Comparison of ENCODE assay signal across 1 cellular context in the genomic region with DNA sequence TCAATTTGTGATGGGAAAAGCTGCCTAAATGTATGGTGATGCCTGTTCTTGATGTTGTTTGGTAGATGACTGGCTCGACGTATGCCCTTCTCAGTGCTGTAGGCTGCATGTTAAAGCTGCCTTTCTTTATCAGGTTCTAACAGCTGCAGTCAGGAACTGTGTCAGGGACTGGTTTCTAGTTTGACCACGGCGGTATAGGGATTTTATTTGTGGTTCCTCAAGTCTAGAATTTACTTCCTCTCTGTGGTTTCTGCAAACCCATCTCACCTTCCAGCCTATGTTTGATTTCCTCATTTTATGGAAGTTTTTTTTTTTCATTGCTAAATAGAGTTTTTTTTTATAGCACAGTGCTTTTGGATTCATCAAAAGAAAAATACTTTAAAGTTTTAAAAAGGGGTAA.
TF ChIP-seq lines count a peak whose summit lies in the region.

No MANE protein-coding gene starts in this region.

TF ChIP-seq in HepG2, 621 proteins besides CTCF, POLR2A, EP300 and RAD21 (continued from another document):
- TF ChIP-seq, protein P1, sequence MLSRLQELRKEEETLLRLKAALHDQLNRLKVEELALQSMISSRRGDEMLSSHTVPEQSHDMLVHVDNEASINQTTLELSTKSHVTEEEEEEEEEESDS (CRISPR knock-in tag; IDR thresholded peaks at IDR 0.05; ENCODE audit: borderline replicate concordance), result no peak
- TF ChIP-seq ZNF670 (CRISPR knock-in tag; IDR thresholded peaks at IDR 0.05; ENCODE audit: borderline replicate concordance) (no peak), NCOA2 (CRISPR knock-in tag; IDR thresholded peaks at IDR 0.05) (no peak), ZNF644 (CRISPR knock-in tag; IDR thresholded peaks at IDR 0.05; ENCODE audit: low read depth) (no peak), NFIC (IDR thresholded peaks at IDR 0.05; ENCODE audit: low read length) (0 out of 2 replicates have a peak, but pooled peaks have one; percentile 16), NR2C2 (CRISPR knock-in tag; IDR thresholded peaks at IDR 0.05; ENCODE audit: borderline replicate concordance) (no peak), HHEX (CRISPR knock-in tag; IDR thresholded peaks at IDR 0.05) (no peak), SP140L (CRISPR knock-in tag; IDR thresholded peaks at IDR 0.05; ENCODE audit: borderline replicate concordance) (no peak), ZNF350 (CRISPR knock-in tag; IDR thresholded peaks at IDR 0.05; ENCODE audit: borderline replicate concordance, low read depth) (no peak), ZBTB38 (CRISPR knock-in tag; IDR thresholded peaks at IDR 0.05) (0 out of 2 replicates have a peak, but pooled peaks have one; percentile 60), ZNF652 (CRISPR knock-in tag; IDR thresholded peaks at IDR 0.05; ENCODE audit: borderline replicate concordance, low read depth) (no peak), SNAI1 (CRISPR knock-in tag; IDR thresholded peaks at IDR 0.05; ENCODE audit: borderline replicate concordance) (no peak), ZNF34 (CRISPR knock-in tag; IDR thresholded peaks at IDR 0.05; ENCODE audit: borderline replicate concordance) (no peak), JUND (CRISPR knock-in tag; IDR thresholded peaks at IDR 0.05) (no peak), ZNF354B (CRISPR knock-in tag; IDR thresholded peaks at IDR 0.05) (no peak), ZNF557 (CRISPR knock-in tag; IDR thresholded peaks at IDR 0.05) (no peak), NR1H2 (CRISPR knock-in tag; IDR thresholded peaks at IDR 0.05; ENCODE audit: borderline replicate concordance, low read depth) (no peak), CAMTA2 (CRISPR knock-in tag; IDR thresholded peaks at IDR 0.05; ENCODE audit: borderline replicate concordance) (no peak), KLF15 (CRISPR knock-in tag; IDR thresholded peaks at IDR 0.05; ENCODE audit: borderline replicate concordance) (no peak), ZNF607 (CRISPR knock-in tag; IDR thresholded peaks at IDR 0.05; ENCODE audit: borderline replicate concordance) (no peak), POLR2G (IDR thresholded peaks at IDR 0.05; ENCODE audit: low read depth, low read length) (0 out of 2 replicates have a peak, but pooled peaks have one; percentile 11), MZF1 (CRISPR knock-in tag; IDR thresholded peaks at IDR 0.05; ENCODE audit: borderline replicate concordance) (no peak), SUZ12 (IDR thresholded peaks at IDR 0.05; ENCODE audit: low read depth, low read length) (no peak)
- TF ChIP-seq, protein P2, sequence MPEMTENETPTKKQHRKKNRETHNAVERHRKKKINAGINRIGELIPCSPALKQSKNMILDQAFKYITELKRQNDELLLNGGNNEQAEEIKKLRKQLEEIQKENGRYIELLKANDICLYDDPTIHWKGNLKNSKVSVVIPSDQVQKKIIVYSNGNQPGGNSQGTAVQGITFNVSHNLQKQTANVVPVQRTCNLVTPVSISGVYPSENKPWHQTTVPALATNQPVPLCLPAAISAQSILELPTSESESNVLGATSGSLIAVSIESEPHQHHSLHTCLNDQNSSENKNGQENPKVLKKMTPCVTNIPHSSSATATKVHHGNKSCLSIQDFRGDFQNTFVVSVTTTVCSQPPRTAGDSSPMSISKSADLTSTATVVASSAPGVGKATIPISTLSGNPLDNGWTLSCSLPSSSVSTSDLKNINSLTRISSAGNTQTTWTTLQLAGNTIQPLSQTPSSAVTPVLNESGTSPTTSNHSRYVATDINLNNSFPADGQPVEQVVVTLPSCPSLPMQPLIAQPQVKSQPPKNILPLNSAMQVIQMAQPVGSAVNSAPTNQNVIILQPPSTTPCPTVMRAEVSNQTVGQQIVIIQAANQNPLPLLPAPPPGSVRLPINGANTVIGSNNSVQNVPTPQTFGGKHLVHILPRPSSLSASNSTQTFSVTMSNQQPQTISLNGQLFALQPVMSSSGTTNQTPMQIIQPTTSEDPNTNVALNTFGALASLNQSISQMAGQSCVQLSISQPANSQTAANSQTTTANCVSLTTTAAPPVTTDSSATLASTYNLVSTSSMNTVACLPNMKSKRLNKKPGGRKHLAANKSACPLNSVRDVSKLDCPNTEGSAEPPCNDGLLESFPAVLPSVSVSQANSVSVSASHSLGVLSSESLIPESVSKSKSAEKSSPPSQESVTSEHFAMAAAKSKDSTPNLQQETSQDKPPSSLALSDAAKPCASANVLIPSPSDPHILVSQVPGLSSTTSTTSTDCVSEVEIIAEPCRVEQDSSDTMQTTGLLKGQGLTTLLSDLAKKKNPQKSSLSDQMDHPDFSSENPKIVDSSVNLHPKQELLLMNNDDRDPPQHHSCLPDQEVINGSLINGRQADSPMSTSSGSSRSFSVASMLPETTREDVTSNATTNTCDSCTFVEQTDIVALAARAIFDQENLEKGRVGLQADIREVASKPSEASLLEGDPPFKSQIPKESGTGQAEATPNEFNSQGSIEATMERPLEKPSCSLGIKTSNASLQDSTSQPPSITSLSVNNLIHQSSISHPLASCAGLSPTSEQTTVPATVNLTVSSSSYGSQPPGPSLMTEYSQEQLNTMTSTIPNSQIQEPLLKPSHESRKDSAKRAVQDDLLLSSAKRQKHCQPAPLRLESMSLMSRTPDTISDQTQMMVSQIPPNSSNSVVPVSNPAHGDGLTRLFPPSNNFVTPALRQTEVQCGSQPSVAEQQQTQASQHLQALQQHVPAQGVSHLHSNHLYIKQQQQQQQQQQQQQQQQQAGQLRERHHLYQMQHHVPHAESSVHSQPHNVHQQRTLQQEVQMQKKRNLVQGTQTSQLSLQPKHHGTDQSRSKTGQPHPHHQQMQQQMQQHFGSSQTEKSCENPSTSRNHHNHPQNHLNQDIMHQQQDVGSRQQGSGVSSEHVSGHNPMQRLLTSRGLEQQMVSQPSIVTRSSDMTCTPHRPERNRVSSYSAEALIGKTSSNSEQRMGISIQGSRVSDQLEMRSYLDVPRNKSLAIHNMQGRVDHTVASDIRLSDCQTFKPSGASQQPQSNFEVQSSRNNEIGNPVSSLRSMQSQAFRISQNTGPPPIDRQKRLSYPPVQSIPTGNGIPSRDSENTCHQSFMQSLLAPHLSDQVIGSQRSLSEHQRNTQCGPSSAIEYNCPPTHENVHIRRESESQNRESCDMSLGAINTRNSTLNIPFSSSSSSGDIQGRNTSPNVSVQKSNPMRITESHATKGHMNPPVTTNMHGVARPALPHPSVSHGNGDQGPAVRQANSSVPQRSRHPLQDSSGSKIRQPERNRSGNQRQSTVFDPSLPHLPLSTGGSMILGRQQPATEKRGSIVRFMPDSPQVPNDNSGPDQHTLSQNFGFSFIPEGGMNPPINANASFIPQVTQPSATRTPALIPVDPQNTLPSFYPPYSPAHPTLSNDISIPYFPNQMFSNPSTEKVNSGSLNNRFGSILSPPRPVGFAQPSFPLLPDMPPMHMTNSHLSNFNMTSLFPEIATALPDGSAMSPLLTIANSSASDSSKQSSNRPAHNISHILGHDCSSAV (CRISPR knock-in tag; IDR thresholded peaks at IDR 0.05; ENCODE audit: borderline replicate concordance), result no peak
- TF ChIP-seq, protein P3, sequence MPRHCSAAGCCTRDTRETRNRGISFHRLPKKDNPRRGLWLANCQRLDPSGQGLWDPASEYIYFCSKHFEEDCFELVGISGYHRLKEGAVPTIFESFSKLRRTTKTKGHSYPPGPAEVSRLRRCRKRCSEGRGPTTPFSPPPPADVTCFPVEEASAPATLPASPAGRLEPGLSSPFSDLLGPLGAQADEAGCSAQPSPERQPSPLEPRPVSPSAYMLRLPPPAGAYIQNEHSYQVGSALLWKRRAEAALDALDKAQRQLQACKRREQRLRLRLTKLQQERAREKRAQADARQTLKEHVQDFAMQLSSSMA (CRISPR knock-in tag; IDR thresholded peaks at IDR 0.05), result no peak
- TF ChIP-seq, protein P4, sequence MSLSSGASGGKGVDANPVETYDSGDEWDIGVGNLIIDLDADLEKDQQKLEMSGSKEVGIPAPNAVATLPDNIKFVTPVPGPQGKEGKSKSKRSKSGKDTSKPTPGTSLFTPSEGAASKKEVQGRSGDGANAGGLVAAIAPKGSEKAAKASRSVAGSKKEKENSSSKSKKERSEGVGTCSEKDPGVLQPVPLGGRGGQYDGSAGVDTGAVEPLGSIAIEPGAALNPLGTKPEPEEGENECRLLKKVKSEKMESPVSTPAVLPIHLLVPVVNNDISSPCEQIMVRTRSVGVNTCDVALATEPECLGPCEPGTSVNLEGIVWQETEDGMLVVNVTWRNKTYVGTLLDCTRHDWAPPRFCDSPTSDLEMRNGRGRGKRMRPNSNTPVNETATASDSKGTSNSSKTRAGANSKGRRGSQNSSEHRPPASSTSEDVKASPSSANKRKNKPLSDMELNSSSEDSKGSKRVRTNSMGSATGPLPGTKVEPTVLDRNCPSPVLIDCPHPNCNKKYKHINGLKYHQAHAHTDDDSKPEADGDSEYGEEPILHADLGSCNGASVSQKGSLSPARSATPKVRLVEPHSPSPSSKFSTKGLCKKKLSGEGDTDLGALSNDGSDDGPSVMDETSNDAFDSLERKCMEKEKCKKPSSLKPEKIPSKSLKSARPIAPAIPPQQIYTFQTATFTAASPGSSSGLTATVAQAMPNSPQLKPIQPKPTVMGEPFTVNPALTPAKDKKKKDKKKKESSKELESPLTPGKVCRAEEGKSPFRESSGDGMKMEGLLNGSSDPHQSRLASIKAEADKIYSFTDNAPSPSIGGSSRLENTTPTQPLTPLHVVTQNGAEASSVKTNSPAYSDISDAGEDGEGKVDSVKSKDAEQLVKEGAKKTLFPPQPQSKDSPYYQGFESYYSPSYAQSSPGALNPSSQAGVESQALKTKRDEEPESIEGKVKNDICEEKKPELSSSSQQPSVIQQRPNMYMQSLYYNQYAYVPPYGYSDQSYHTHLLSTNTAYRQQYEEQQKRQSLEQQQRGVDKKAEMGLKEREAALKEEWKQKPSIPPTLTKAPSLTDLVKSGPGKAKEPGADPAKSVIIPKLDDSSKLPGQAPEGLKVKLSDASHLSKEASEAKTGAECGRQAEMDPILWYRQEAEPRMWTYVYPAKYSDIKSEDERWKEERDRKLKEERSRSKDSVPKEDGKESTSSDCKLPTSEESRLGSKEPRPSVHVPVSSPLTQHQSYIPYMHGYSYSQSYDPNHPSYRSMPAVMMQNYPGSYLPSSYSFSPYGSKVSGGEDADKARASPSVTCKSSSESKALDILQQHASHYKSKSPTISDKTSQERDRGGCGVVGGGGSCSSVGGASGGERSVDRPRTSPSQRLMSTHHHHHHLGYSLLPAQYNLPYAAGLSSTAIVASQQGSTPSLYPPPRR (CRISPR knock-in tag; IDR thresholded peaks at IDR 0.05; ENCODE audit: borderline replicate concordance), result no peak
- TF ChIP-seq, protein P5, sequence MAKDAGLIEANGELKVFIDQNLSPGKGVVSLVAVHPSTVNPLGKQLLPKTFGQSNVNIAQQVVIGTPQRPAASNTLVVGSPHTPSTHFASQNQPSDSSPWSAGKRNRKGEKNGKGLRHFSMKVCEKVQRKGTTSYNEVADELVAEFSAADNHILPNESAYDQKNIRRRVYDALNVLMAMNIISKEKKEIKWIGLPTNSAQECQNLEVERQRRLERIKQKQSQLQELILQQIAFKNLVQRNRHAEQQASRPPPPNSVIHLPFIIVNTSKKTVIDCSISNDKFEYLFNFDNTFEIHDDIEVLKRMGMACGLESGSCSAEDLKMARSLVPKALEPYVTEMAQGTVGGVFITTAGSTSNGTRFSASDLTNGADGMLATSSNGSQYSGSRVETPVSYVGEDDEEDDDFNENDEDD (CRISPR knock-in tag; IDR thresholded peaks at IDR 0.05; ENCODE audit: borderline replicate concordance), result no peak
- TF ChIP-seq, protein P6, sequence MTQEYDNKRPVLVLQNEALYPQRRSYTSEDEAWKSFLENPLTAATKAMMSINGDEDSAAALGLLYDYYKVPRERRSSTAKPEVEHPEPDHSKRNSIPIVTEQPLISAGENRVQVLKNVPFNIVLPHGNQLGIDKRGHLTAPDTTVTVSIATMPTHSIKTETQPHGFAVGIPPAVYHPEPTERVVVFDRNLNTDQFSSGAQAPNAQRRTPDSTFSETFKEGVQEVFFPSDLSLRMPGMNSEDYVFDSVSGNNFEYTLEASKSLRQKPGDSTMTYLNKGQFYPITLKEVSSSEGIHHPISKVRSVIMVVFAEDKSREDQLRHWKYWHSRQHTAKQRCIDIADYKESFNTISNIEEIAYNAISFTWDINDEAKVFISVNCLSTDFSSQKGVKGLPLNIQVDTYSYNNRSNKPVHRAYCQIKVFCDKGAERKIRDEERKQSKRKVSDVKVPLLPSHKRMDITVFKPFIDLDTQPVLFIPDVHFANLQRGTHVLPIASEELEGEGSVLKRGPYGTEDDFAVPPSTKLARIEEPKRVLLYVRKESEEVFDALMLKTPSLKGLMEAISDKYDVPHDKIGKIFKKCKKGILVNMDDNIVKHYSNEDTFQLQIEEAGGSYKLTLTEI (CRISPR knock-in tag; conservative IDR thresholded peaks at IDR 0.05), result no peak
